8 cellular contexts compared by ENCODE assay signal in the genomic region with DNA sequence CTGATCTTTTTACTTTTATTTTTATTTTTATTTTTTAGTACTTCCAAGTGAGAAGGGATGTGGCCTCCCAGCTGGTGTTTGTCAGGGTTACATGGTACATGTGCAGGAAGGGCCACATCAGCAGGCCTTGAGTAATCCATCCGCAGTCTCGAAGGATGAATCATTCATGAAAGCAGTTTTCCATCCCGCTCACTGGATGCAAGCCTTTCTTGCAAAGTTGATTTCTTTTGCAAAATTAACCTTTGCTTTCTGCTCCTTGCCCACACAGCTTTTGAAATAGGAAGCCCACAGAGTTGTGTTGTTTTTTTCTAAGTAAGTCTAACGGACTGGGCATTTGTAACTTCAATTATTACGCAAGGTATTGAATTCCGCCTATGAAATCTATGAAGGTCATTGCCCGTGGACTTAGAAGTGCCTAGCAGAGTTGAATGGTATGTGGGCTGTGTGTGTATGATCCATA.
DNase-seq lines count a peak whose midpoint lies in the region; ATAC-seq and TF ChIP-seq lines count a peak whose summit lies in the region.

No MANE protein-coding gene starts in this region.

- no peak for TF ChIP-seq CTCF in AG09309 (IDR thresholded peaks at IDR 0.05; ENCODE audit: control insufficient read depth, insufficient read depth, low read depth, low read length, missing control alignments)

- no peak overlapping the region for H4K5ac ChIP-seq in mesendoderm (ENCODE audit: low read length)

- no peak overlapping the region for H2BK5ac ChIP-seq in mesendoderm (ENCODE audit: low read length)

- no peak overlapping the region for H3K4me2 ChIP-seq in mesendoderm (ENCODE audit: low read length)

- no peaks in the 10 kb centered on the region for H3K79me1 ChIP-seq in mesendoderm (ENCODE audit: low read length)

- no peak overlapping the region for H2BK15ac ChIP-seq in mesendoderm (replicated peaks; ENCODE audit: low read depth)

- H4K8ac ChIP-seq in mesendoderm (ENCODE audit: low read depth, low read length) = no peak overlapping the region

- no peak overlapping the region for H2AK5ac ChIP-seq in mesendoderm (ENCODE audit: low read length)

- no peak overlapping the region for H3K56ac ChIP-seq in mesendoderm (ENCODE audit: low read length)

- WGBS in mesendoderm (ENCODE audit: extremely low coverage, insufficient coverage, low lambda C conversion rate) = no CpG with 5 or more reads among the region's 7 CpGs

- no peak overlapping the region for H2BK120ac ChIP-seq in mesendoderm (ENCODE audit: low read depth, low read length)

- H3K4me1 ChIP-seq in mesendoderm (ENCODE audit: control insufficient read depth, low read depth, low read length) = no peaks in the 10 kb centered on the region

- H3K4ac ChIP-seq in mesendoderm (ENCODE audit: low read depth, low read length) = no peak overlapping the region

- no peak overlapping the region for H3K18ac ChIP-seq in mesendoderm (ENCODE audit: low read length)

- DNase-seq in AG09309 (ENCODE audit: low read depth) = peak; percentile 98
- DNase-seq in LHCN-M2 (ENCODE audit: low read depth) = peak; percentile 98
- DNase-seq in cerebellar cortex (ENCODE audit: low spot score) = peak; percentile 46
- DNase-seq in mesendoderm = peak; percentile 37
- no peak for DNase-seq in SHP77 (lab: John Stamatoyannopoulos, UW)

- H3K4me3 ChIP-seq in AG09309 (ENCODE audit: control insufficient read depth, low read depth, low read length) (no peak overlapping the region), mesendoderm (ENCODE audit: low read length) (no peak overlapping the region)

- no peaks in the 10 kb centered on the region for H3K27me3 ChIP-seq in mesendoderm (ENCODE audit: insufficient read depth, low read length, poor library complexity)

- H3K36me3 ChIP-seq in mesendoderm (ENCODE audit: control insufficient read depth, insufficient read depth, low read length) = no peaks in the 10 kb centered on the region

- ATAC-seq in GM19351 (IDR thresholded peaks at IDR 0.05; ENCODE audit: unreplicated experiment) = no peak
- no peak for ATAC-seq in GM18517 (IDR thresholded peaks at IDR 0.05; ENCODE audit: unreplicated experiment)
- no peak for ATAC-seq in HG03342 (IDR thresholded peaks at IDR 0.05; ENCODE audit: unreplicated experiment)

- no peak overlapping the region for H3K23ac ChIP-seq in mesendoderm (ENCODE audit: low read length)

- H3K27ac ChIP-seq in mesendoderm (ENCODE audit: low read depth, low read length) = no peak overlapping the region

- H3K79me2 ChIP-seq in mesendoderm (ENCODE audit: control insufficient read depth, insufficient read depth, low read length) = no peaks in the 10 kb centered on the region

- H3K9ac ChIP-seq in mesendoderm (ENCODE audit: low read length) = no peak overlapping the region

Comparison
In these comparisons a context has a peak if more than half of its experiments do, and no peak if none do; other contexts are left out.
1. DNase-seq: peak in AG09309 (single experiment), LHCN-M2 (single experiment), cerebellar cortex (single experiment) and mesendoderm (single experiment); none in SHP77 (0 of 2).